In the genomic region with DNA sequence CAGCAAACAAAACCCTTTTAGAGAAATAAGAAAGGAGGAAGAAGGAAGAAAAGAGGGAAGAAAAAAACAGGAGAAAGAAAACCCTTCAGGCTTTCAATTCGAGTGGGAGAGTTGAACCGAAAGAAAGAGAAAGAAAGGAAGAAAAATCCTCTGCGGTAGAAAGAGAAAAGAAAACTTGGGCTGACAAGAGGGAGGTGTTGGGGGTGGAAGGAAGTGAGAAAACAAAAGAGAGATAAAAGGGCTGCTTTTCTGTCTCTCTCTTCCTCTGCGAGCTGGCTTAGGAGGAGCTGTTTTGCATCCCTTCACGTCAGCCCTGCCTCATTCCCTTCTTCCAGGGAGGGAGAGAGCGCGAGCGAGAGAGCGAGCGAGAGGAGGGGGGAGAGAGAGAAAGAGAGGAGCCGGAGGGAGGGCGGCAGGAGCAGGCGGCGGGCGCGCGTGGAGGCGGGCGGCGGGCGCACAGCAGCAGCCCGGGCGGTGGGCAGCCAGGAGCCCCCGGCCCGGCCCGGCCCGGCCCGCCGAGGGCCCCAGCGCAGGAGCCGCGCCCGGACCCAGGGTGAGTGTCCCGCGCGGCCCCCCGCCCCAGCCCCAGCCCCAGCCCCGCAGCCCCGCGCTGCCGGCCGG, we compare ENCODE assay signal across 8 cellular contexts. TPM values are rescaled to one million over a fixed set of nuclear protein-coding genes. Genes with fewer than 3 reads are reported as not detected.
A peak's percentile ranks its signal among the peaks of the same experiment; 100 is the strongest.
DNase-seq lines count a peak whose midpoint lies in the region; ATAC-seq and TF ChIP-seq lines count a peak whose summit lies in the region.

A gene with protein sequence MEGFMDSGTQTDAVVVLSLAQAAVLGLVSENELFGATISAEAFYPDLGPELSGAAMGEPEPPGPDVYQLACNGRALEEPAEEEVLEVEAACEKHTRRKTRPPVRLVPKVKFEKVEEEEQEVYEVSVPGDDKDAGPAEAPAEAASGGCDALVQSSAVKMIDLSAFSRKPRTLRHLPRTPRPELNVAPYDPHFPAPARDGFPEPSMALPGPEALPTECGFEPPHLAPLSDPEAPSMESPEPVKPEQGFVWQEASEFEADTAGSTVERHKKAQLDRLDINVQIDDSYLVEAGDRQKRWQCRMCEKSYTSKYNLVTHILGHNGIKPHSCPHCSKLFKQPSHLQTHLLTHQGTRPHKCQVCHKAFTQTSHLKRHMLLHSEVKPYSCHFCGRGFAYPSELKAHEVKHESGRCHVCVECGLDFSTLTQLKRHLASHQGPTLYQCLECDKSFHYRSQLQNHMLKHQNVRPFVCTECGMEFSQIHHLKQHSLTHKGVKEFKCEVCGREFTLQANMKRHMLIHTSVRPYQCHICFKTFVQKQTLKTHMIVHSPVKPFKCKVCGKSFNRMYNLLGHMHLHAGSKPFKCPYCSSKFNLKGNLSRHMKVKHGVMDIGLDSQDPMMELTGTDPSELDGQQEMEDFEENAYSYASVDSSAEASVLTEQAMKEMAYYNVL (plus strand): TSS at position 263 of the 621 bp plus-strand sequence. CDS start 65,814 bp downstream, outside the sequence.

- DNase-seq in M059J (ENCODE audit: low read depth) (peak; percentile 60), WTC11 (ENCODE audit: low spot score) (peak; percentile 61), lower leg skin (ENCODE audit: low spot score in 2 of 2) (peak in 1 of 2 donors; percentile 85)
- peak in 1 of 3 experiments; percentile 39 for DNase-seq in effector memory CD8-positive, alpha-beta T cell
- peak; percentile 48 for DNase-seq in stimulated activated CD8-positive, alpha-beta memory T cell treated with anti-CD3 and anti-CD28 coated beads, Interleukin-4, amount 100 ng/mL, for 48 hours

- WGBS in lower leg skin, 2 donors, result 0% methylated on average over 10 to 14 of the region's 42 CpGs

- peak within 1 kb of the TSS; percentile 86 for H3K4me3 Mint-ChIP-seq in WTC11
- peak within 1 kb of the TSS; percentile 87 to 99 for H3K4me3 Mint-ChIP-seq in effector memory CD8-positive, alpha-beta T cell

- peaks cover 55% of the 10 kb centered on the region for H3K4me1 Mint-ChIP-seq in WTC11
- H3K4me1 Mint-ChIP-seq in effector memory CD8-positive, alpha-beta T cell (ENCODE audit: low read depth in 2 of 2), result peaks cover 27 to 37% of the 10 kb centered on the region in 2 donors

- no peaks in the 10 kb centered on the region for H3K9me3 Mint-ChIP-seq in WTC11
- no peaks in the 10 kb centered on the region for H3K9me3 Mint-ChIP-seq in effector memory CD8-positive, alpha-beta T cell

- CTCF ChIA-PET in WTC11 (lab: Charles Lee), result interaction anchor here (1.4 to 3.8 kb wide), 3 partner anchors 30 to 240 kb away, joined by 4 to 16 read pairs (median 5); no protein-coding TSS in a partner anchor

- H3K27ac ChIP-seq in C4-2B, result peak within 1 kb of the TSS; percentile 84

- intact Hi-C loops in lower leg skin (cut with DNase I; ENCODE audit: low total_unique reads), result no loop called here

- H3K27ac Mint-ChIP-seq in WTC11, result peak within 1 kb of the TSS; percentile 95
- H3K27ac Mint-ChIP-seq in effector memory CD8-positive, alpha-beta T cell, result peak within 1 kb of the TSS; percentile 97 to 98

- peak within 1 kb of the TSS; percentile 44 for H3K4me3 ChIP-seq in lower leg skin (ENCODE audit: low read depth, poor library complexity, severe bottlenecking)

- no peak for TF ChIP-seq CTCF in C4-2B (conservative IDR thresholded peaks at IDR 0.05)
- TF ChIP-seq CTCF in WTC11 (IDR thresholded peaks at IDR 0.05), result no peak
- no peak for TF ChIP-seq CTCF in lower leg skin (IDR thresholded peaks at IDR 0.05)

- H3K27me3 Mint-ChIP-seq in WTC11 (ENCODE audit: low read depth), result peaks cover 15% of the 10 kb centered on the region
- no peaks in the 10 kb centered on the region for H3K27me3 Mint-ChIP-seq in effector memory CD8-positive, alpha-beta T cell

- no peaks in the 10 kb centered on the region for H3K36me3 Mint-ChIP-seq in WTC11
- peaks cover 30% of the 10 kb centered on the region for H3K36me3 Mint-ChIP-seq in effector memory CD8-positive, alpha-beta T cell (ENCODE audit: insufficient read depth)

- TF ChIP-seq POLR2A in lower leg skin (IDR thresholded peaks at IDR 0.05), result no peak

- POLR2A ChIA-PET in WTC11 (lab: Charles Lee), result interaction anchor here (0.5 to 1.9 kb wide), 6 partner anchors 9 to 200 kb away, joined by 3 to 8 read pairs (median 4); a partner anchor contains a TSS

- ATAC-seq in GM19035 (IDR thresholded peaks at IDR 0.05; ENCODE audit: unreplicated experiment) (peak; percentile 23), WTC11 (peak; percentile 36), HG03442 (IDR thresholded peaks at IDR 0.05; ENCODE audit: unreplicated experiment) (no peak)
- ATAC-seq in effector memory CD8-positive, alpha-beta T cell (replicated peaks), result peak; percentile 29

TF ChIP-seq in WTC11, 78 proteins besides CTCF, POLR2A, EP300 and RAD21 (continues in another document):
- TF ChIP-seq RELA (CRISPR knock-in tag; IDR thresholded peaks at IDR 0.05; ENCODE audit: borderline replicate concordance), result no peak
- TF ChIP-seq MYBL2 (CRISPR knock-in tag; IDR thresholded peaks at IDR 0.05), result no peak
- TF ChIP-seq, protein P1, sequence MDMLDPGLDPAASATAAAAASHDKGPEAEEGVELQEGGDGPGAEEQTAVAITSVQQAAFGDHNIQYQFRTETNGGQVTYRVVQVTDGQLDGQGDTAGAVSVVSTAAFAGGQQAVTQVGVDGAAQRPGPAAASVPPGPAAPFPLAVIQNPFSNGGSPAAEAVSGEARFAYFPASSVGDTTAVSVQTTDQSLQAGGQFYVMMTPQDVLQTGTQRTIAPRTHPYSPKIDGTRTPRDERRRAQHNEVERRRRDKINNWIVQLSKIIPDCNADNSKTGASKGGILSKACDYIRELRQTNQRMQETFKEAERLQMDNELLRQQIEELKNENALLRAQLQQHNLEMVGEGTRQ (CRISPR knock-in tag; IDR thresholded peaks at IDR 0.05), result no peak
- TF ChIP-seq, protein P2, sequence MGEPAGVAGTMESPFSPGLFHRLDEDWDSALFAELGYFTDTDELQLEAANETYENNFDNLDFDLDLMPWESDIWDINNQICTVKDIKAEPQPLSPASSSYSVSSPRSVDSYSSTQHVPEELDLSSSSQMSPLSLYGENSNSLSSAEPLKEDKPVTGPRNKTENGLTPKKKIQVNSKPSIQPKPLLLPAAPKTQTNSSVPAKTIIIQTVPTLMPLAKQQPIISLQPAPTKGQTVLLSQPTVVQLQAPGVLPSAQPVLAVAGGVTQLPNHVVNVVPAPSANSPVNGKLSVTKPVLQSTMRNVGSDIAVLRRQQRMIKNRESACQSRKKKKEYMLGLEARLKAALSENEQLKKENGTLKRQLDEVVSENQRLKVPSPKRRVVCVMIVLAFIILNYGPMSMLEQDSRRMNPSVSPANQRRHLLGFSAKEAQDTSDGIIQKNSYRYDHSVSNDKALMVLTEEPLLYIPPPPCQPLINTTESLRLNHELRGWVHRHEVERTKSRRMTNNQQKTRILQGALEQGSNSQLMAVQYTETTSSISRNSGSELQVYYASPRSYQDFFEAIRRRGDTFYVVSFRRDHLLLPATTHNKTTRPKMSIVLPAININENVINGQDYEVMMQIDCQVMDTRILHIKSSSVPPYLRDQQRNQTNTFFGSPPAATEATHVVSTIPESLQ (CRISPR knock-in tag; IDR thresholded peaks at IDR 0.05), result no peak
- TF ChIP-seq NFE2L1 (CRISPR knock-in tag; IDR thresholded peaks at IDR 0.05), result no peak
- TF ChIP-seq, protein P3, sequence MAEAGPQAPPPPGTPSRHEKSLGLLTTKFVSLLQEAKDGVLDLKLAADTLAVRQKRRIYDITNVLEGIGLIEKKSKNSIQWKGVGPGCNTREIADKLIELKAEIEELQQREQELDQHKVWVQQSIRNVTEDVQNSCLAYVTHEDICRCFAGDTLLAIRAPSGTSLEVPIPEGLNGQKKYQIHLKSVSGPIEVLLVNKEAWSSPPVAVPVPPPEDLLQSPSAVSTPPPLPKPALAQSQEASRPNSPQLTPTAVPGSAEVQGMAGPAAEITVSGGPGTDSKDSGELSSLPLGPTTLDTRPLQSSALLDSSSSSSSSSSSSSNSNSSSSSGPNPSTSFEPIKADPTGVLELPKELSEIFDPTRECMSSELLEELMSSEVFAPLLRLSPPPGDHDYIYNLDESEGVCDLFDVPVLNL (CRISPR knock-in tag; IDR thresholded peaks at IDR 0.05; ENCODE audit: borderline replicate concordance, low read depth), result no peak
- TF ChIP-seq ZNF263 (CRISPR knock-in tag; IDR thresholded peaks at IDR 0.05; ENCODE audit: low read depth), result no peak
- TF ChIP-seq HMGA2 (CRISPR knock-in tag; IDR thresholded peaks at IDR 0.05), result no peak
- TF ChIP-seq, protein P4, sequence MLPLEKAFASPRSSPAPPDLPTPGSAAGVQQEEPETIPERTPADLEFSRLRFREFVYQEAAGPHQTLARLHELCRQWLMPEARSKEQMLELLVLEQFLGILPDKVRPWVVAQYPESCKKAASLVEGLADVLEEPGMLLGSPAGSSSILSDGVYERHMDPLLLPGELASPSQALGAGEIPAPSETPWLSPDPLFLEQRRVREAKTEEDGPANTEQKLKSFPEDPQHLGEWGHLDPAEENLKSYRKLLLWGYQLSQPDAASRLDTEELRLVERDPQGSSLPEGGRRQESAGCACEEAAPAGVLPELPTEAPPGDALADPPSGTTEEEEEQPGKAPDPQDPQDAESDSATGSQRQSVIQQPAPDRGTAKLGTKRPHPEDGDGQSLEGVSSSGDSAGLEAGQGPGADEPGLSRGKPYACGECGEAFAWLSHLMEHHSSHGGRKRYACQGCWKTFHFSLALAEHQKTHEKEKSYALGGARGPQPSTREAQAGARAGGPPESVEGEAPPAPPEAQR (CRISPR knock-in tag; IDR thresholded peaks at IDR 0.05), result no peak
- TF ChIP-seq CREM (CRISPR knock-in tag; IDR thresholded peaks at IDR 0.05), result no peak
- TF ChIP-seq SMAD3 (CRISPR knock-in tag; IDR thresholded peaks at IDR 0.05; ENCODE audit: borderline replicate concordance), result no peak

RNA-seq across cellular contexts. Expression of the gene that starts here (rescaled TPM):
- 3.9 and 11.0 TPM in 2 replicates for total RNA-seq in M059J (2014; rRNA removed; shearing (Covaris generic))
- total RNA-seq in WTC11 (2021) (22.3 to 25.9 TPM (median 24.0 TPM) in 3 replicates), lower leg skin (10 to 100 TPM; 27.2 to 34.3 (median 32.4) TPM)
